27 cellular contexts compared by ENCODE assay signal in genomic region chr1:227490478-227490877, GRCh38.
"Had no signal": no experiment of that assay in that cellular context is flagged by ENCODE, and none has a peak within 500 bp of the region (broad histone marks: within the 10 kb centered on the region; RNA-seq: fewer than 3 reads in every experiment).

No MANE protein-coding gene starts in this region.

- H3K36me3 ChIP-seq: left lung, neural progenitor cell, neutrophil, right atrium auricular region, right lobe of liver, tibial nerve, upper lobe of left lung, vagina had no signal

- H3K9me3 ChIP-seq: left lung, neutrophil, right atrium auricular region, right lobe of liver, upper lobe of left lung, vagina had no signal

- ATAC-seq: left colon; left lung; natural killer cell; right lobe of liver; stimulated activated memory B cell treated with anti-CD40 and anti-IgM and Interleukin-4, amounts not matched to agents 10 μg/mL and 1 μg/mL and 100 μg/mL, for 72 hours; stimulated activated naive CD8-positive, alpha-beta T cell treated with anti-CD3 and anti-CD28 coated beads, Interleukin-15, amount 100 ng/mL, for 72 hours had no signal

- H3K4me1 ChIP-seq: left lung, neural progenitor cell, parathyroid adenoma, right lobe of liver, tibial nerve, upper lobe of left lung, vagina had no signal

- DNase-seq: hippocampal formation; kidney glomerular epithelial cell; left colon; left lung; mesendoderm; naive B cell; natural killer cell; nephron progenitor cell; occipital lobe; right lobe of liver; stimulated activated CD4-positive, alpha-beta T cell treated with anti-CD3 and anti-CD28 coated beads, Interleukin-1b, Interleukin-23, amount 100 ng/mL, for 48 hours; stimulated activated CD4-positive, alpha-beta T cell treated with anti-CD3 and anti-CD28 coated beads, Interleukin-2, amount 100 ng/mL, for 48 hours; stimulated activated CD4-positive, alpha-beta T cell treated with anti-CD3 and anti-CD28 coated beads, Interleukin-4, amount 100 ng/mL, for 4 hours; stimulated activated CD8-positive, alpha-beta memory T cell treated with anti-CD3 and anti-CD28 coated beads, Interleukin-4, amount 100 ng/mL, for 48 hours; stimulated activated naive CD4-positive, alpha-beta T cell treated with Interleukin-2 at 50 U/mL for 16 hours; stimulated activated naive CD8-positive, alpha-beta T cell treated with anti-CD3 and anti-CD28 coated beads, Interleukin-15, amount 100 ng/mL, for 72 hours; substantia nigra had no signal

- H3K27ac ChIP-seq: left lung, neural progenitor cell, neutrophil, parathyroid adenoma, right atrium auricular region, right lobe of liver, tibial nerve, upper lobe of left lung, vagina had no signal

- H3K27me3 ChIP-seq: left lung, neural progenitor cell, neutrophil, right atrium auricular region, right lobe of liver, tibial nerve, upper lobe of left lung, vagina had no signal

- H3K4me3 ChIP-seq: left lung, lung, neural progenitor cell, right atrium auricular region, right lobe of liver, smooth muscle cell, tibial nerve, upper lobe of left lung, vagina had no signal
